Comparison of ENCODE assay signal across 19 cellular contexts in the genomic region with DNA sequence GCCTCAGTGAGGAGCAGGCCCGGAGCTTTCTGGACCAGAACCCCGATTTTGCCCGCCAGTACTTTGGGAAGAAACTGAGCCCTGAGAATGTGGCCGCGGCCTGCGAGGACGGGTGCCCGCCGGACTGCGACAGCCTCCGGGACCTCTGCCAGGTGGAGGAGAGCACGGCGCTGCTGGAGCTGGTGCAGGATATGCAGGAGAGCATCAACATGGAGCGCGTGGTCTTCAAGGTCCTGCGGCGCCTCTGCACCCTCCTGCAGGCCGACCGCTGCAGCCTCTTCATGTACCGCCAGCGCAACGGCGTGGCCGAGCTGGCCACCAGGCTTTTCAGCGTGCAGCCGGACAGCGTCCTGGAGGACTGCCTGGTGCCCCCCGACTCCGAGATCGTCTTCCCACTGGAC. TPM values are rescaled to one million over a fixed set of nuclear protein-coding genes. Genes with fewer than 3 reads are reported as not detected.
"Had no signal": no experiment of that assay in that cellular context is flagged by ENCODE, and none has a peak within 500 bp of the region (broad histone marks: within the 10 kb centered on the region; RNA-seq: fewer than 3 reads in every experiment).

No MANE protein-coding gene starts in this region.

- DNase-seq: activated CD4-positive, alpha-beta T cell treated with anti-CD3 and anti-CD28 coated beads, Interleukin-2, amount 50 U/mL, for 48 hours; activated CD4-positive, CD25-positive, alpha-beta regulatory T cell treated with anti-CD3 and anti-CD28 coated beads, Interleukin-2, amount 50 U/mL, for 72 hours; activated naive CD4-positive, alpha-beta T cell treated with anti-CD3 and anti-CD28 coated beads, Interleukin-2, amount 10 ng/mL, durations not matched to agents 7 days and 5 days; esophagus squamous epithelium; hippocampal formation; SW 1271; T-helper 9 cell; upper lobe of right lung had no signal

- ATAC-seq: activated T-helper 17 cell treated with anti-CD3 and anti-CD28 coated beads, Interleukin-2, amount 50 U/mL, for 72 hours; left lung; natural killer cell treated with Interleukin-12 subunit alpha and Interleukin-12 subunit beta and Interleukin-15 and Interleukin-18, amount 100 ng/mL, for 72 hours; right lobe of liver; upper lobe of right lung had no signal

- H3K27ac ChIP-seq: esophagus squamous epithelium, left lung, right lobe of liver, upper lobe of right lung had no signal

- H3K36me3 ChIP-seq: esophagus squamous epithelium, left lung, right lobe of liver, upper lobe of right lung had no signal

- H3K9me3 ChIP-seq: esophagus squamous epithelium, left lung, right lobe of liver, upper lobe of right lung had no signal

- H3K27me3 ChIP-seq: right lobe of liver had no signal

- H3K4me1 ChIP-seq: esophagus squamous epithelium, left lung, right lobe of liver, upper lobe of right lung had no signal

- H3K4me3 ChIP-seq: esophagus squamous epithelium, left lung, right lobe of liver, smooth muscle cell, upper lobe of right lung had no signal

RNA-seq across cellular contexts. Expression of gene PDE6B, which starts 0.3 kb away (rescaled TPM):
- total RNA-seq: bronchial epithelial cell had no signal

RNA-seq across cellular contexts. Expression of gene TMEM271, which starts 49.5 kb away (rescaled TPM):
- total RNA-seq: activated T-helper 17 cell treated with anti-CD3 and anti-CD28 coated beads, Interleukin-2, amount 50 U/mL, for 72 hours; bronchial epithelial cell; fibroblast of villous mesenchyme; glomerular endothelial cell; kidney; left lung; natural killer cell treated with Interleukin-12 subunit alpha and Interleukin-12 subunit beta and Interleukin-15 and Interleukin-18, amount 100 ng/mL, for 72 hours; osteocyte; pulmonary artery endothelial cell; right lobe of liver; smooth muscle cell; upper lobe of right lung had no signal
